ENCODE assay signal across 14 cellular contexts in the genomic region with DNA sequence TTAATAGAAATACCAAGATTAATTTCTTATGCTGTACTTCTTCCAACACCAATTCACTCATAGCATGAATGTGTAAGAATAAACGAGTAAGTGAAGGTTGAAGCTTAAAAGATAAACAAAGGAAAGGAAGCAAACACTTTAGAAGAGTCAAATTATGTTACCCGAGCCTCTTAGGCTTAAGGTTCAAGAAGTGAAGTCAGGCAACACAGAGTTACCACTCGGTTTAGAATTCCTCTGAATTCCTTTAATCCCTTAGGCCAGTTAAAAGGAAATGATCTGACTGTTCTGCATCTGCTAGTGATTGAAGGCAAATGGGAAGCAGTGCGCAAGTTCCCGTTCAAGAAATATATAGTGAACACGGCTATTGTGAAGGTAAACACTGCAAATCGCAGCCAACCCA.
"Had no signal": no experiment of that assay in that cellular context is flagged by ENCODE, and none has a peak within 500 bp of the region (broad histone marks: within the 10 kb centered on the region; RNA-seq: fewer than 3 reads in every experiment).

No MANE protein-coding gene starts in this region.

- DNase-seq: activated CD4-positive, alpha-beta T cell treated with anti-CD3 and anti-CD28 coated beads for 4 hours; activated CD8-positive, alpha-beta memory T cell treated with anti-CD3 and anti-CD28 coated beads, Interleukin-2, amount 50 U/mL, for 48 hours; activated CD8-positive, alpha-beta T cell treated with anti-CD3 and anti-CD28 coated beads for 36 hours; activated naive CD4-positive, alpha-beta T cell; aorta; lower lobe of right lung; ovary; stimulated activated CD4-positive, alpha-beta T cell treated with anti-CD3 and anti-CD28 coated beads, Interleukin-15, amount 100 ng/mL, for 24 hours; stimulated activated CD4-positive, alpha-beta T cell treated with anti-CD3 and anti-CD28 coated beads, Interleukin-4, amount 100 ng/mL, for 1 hour; stimulated activated naive B cell treated with anti-CD40 and anti-IgM and Interleukin-4, amounts not matched to agents 10 μg/mL and 1 μg/mL and 100 μg/mL, for 72 hours; T-helper 2 cell; trophoblast cell had no signal

- H3K27me3 ChIP-seq: ovary had no signal

- ATAC-seq: activated CD8-positive, alpha-beta T cell treated with anti-CD3 and anti-CD28 coated beads for 36 hours; stimulated activated naive B cell treated with anti-CD40 and anti-IgM and Interleukin-4, amounts not matched to agents 10 μg/mL and 1 μg/mL and 100 μg/mL, for 72 hours; WTC11 had no signal

- H3K9me3 ChIP-seq: lower lobe of right lung, ovary had no signal

- H3K4me3 ChIP-seq: lower lobe of right lung, ovary had no signal

- H3K36me3 ChIP-seq: lower lobe of right lung, ovary had no signal

- H3K27ac ChIP-seq: epithelial cell of prostate, lower lobe of right lung, ovary had no signal
